In genomic region chr5:150624334-150625163, GRCh38 we compare ENCODE assay signal across 8 cellular contexts. TPM values are rescaled to one million over a fixed set of nuclear protein-coding genes. Genes with fewer than 3 reads are reported as not detected.
DNase-seq lines count a peak whose midpoint lies in the region; ATAC-seq, FAIRE-seq and TF ChIP-seq lines count a peak whose summit lies in the region.

No MANE protein-coding gene starts in this region.

- DNase-seq in Calu3 (no peak), GM23338 (ENCODE audit: low spot score) (peak; percentile 71), bronchial epithelial cell (ENCODE audit: low read depth) (no peak), left colon (peak in 1 of 2 donors; percentile 47), NCI-H774 (lab: John Stamatoyannopoulos, UW) (no peak), GDM1 (lab: John Stamatoyannopoulos, UW) (no peak)
- DNase-seq in stimulated activated CD8-positive, alpha-beta memory T cell treated with anti-CD3 and anti-CD28 coated beads, Interleukin-4, amount 100 ng/mL, for 24 hours (ENCODE audit: low read depth), result peak; percentile 8

- H3K36me3 ChIP-seq in GM23338 (ENCODE audit: insufficient read depth) (no peaks in the 10 kb centered on the region), bronchial epithelial cell (ENCODE audit: control insufficient read depth, insufficient read depth, low read length) (no peaks in the 10 kb centered on the region)

- CTCF ChIA-PET in Calu3 (lab: Charles Lee), result interaction anchor here (0.6 kb wide), 1 partner anchor 45 kb away, joined by 6 read pairs; no protein-coding TSS in a partner anchor

- H3K4me1 Mint-ChIP-seq in Calu3 (ENCODE audit: low read depth, unreplicated experiment) (peaks cover 11% of the 10 kb centered on the region), GM23338 (peaks cover 15% of the 10 kb centered on the region)

- H3K27me3 ChIP-seq in GM23338 (ENCODE audit: insufficient read depth) (peaks cover 24% of the 10 kb centered on the region), bronchial epithelial cell (ENCODE audit: control insufficient read depth, insufficient read depth, low read length) (no peaks in the 10 kb centered on the region)

- H2AFZ ChIP-seq in GM23338, result peak overlapping the region; percentile 98

- H3K4me3 Mint-ChIP-seq in Calu3 (ENCODE audit: low read depth, unreplicated experiment) (peak overlapping the region; percentile 71), GM23338 (peak overlapping the region; percentile 75)

- peak overlapping the region; percentile 92 for H3K4me2 ChIP-seq in GM23338

- TF ChIP-seq CTCF in Calu3 (IDR thresholded peaks at IDR 0.05; ENCODE audit: unreplicated experiment) (no peak), GM23338 (conservative IDR thresholded peaks at IDR 0.05; ENCODE audit: low read depth in 2 of 2) (no peak), bronchial epithelial cell (IDR thresholded peaks at IDR 0.05; ENCODE audit: insufficient read depth, low read length, severe bottlenecking) (no peak)

- peaks cover 7% of the 10 kb centered on the region; the same call in 1 of the 2 replicates for H3K4me1 ChIP-seq in GM23338 (ENCODE audit: insufficient read depth)

- no peaks in the 10 kb centered on the region for H3K79me2 ChIP-seq in GM23338 (replicated peaks; ENCODE audit: insufficient read depth)

- H3K36me3 Mint-ChIP-seq in Calu3 (ENCODE audit: insufficient read depth, unreplicated experiment) (peaks cover 5% of the 10 kb centered on the region), GM23338 (ENCODE audit: low read depth) (no peaks in the 10 kb centered on the region; the same call in 2 of the 3 replicates)

- H3K4me3 ChIP-seq in GM23338 (peak overlapping the region; percentile 81), bronchial epithelial cell (ENCODE audit: low read depth, low read length) (peak overlapping the region; percentile 84)

- 0 out of 2 replicates have a peak, but pooled peaks cover 3% of the 10 kb centered on the region for H3F3A ChIP-seq in GM23338 (replicated peaks; ENCODE audit: low read depth)

- intact Hi-C loops in Calu3 (cut with micrococcal nuclease; ENCODE audit: unreplicated experiment), result no loop called here
- intact Hi-C loops in left colon (cut with DNase I, micrococcal nuclease), result no loop called here

- no peak for FAIRE-seq in bronchial epithelial cell (lab: Jason Lieb, UNC)

- ATAC-seq in GM23338, result peak; percentile 68
- peak; percentile 11; the same call in 1 of the 3 replicates for ATAC-seq in SK-N-SH treated with all-trans-retinoic acid at 6 μM for 48 hours
- peak; percentile 71 for ATAC-seq in left colon

- no TSS peak for BruUV-seq in Calu3 (replicated peaks; lab: Mats Ljungman, UMichigan)

- H3K27ac Mint-ChIP-seq in Calu3 (ENCODE audit: unreplicated experiment) (peak overlapping the region; percentile 3), GM23338 (no peak overlapping the region)

- H4K20me1 ChIP-seq in GM23338 (replicated peaks; ENCODE audit: insufficient read depth), result no peaks in the 10 kb centered on the region

- peaks cover 25% of the 10 kb centered on the region for H3K27me3 Mint-ChIP-seq in Calu3 (ENCODE audit: unreplicated experiment)
- H3K27me3 Mint-ChIP-seq in GM23338 (ENCODE audit: insufficient read depth, low read depth, poor library complexity), result peaks cover 15% of the 10 kb centered on the region

- H3K9me3 Mint-ChIP-seq in Calu3 (ENCODE audit: low read depth, unreplicated experiment) (no peaks in the 10 kb centered on the region), GM23338 (no peaks in the 10 kb centered on the region)

- H3K9me2 ChIP-seq in GM23338 (ENCODE audit: insufficient read depth), result no peaks in the 10 kb centered on the region

- H3K27ac ChIP-seq in GM23338 (ENCODE audit: low read depth), result no peak overlapping the region

TF ChIP-seq in SK-N-SH treated with all-trans-retinoic acid at 6 μM for 48 hours, 23 proteins besides CTCF, POLR2A, EP300 and RAD21:
- TF ChIP-seq ZFP3 (CRISPR knock-in tag; IDR thresholded peaks at IDR 0.05) (no peak), TSHZ2 (CRISPR knock-in tag; IDR thresholded peaks at IDR 0.05) (no peak), PATZ1 (CRISPR knock-in tag; IDR thresholded peaks at IDR 0.05; ENCODE audit: borderline replicate concordance) (no peak)

RNA-seq across cellular contexts. Expression of gene SYNPO, which starts 15.9 kb away (rescaled TPM):
- total RNA-seq in Calu3 (2022) (0.92 and 2.5 TPM in 2 replicates), bronchial epithelial cell (1.3 and 2.2 TPM in 2 replicates), left colon (10 to 100 TPM; 43.6 to 73.9 TPM)
- 1.3 and 3.0 TPM in 2 replicates for total RNA-seq in GM23338 (2014; rRNA removed; shearing (Covaris generic))
- 0.16 and 0.38 TPM in 2 replicates for polyA plus RNA-seq in GM23338 (2016; fragmentation: Nextera tagmentation; extraction: Ambion mirVana)

RNA-seq across cellular contexts. Expression of gene MYOZ3, which starts 36.5 kb away (rescaled TPM):
- total RNA-seq in Calu3 (2022), result not detected in 2 replicates
- total RNA-seq in GM23338 (2014; rRNA removed; shearing (Covaris generic)), result 13.8 and 26.4 TPM in 2 replicates
- 10.9 and 12.7 TPM in 2 replicates for polyA plus RNA-seq in GM23338 (2016; fragmentation: Nextera tagmentation; extraction: Ambion mirVana)
- not detected in 2 replicates for total RNA-seq in bronchial epithelial cell
- total RNA-seq in left colon, result 1 to 10 TPM in 1 of 2 donors, under 1 TPM in 1; 0.31 to 1.1 TPM

Comparison
In these comparisons a context has a peak if more than half of its experiments do, and no peak if none do; other contexts are left out.
1. DNase-seq: peak in GM23338 (single experiment) and stimulated activated CD8-positive, alpha-beta memory T cell treated with anti-CD3 and anti-CD28 coated beads, Interleukin-4, amount 100 ng/mL, for 24 hours (single experiment); none in Calu3 (single experiment), bronchial epithelial cell (single experiment), NCI-H774 (single experiment) and GDM1 (single experiment).
2. ATAC-seq: peak in every context shown above with its lines; median percentile 71 in left colon; 68 in GM23338; 11 in SK-N-SH treated with all-trans-retinoic acid at 6 μM for 48 hours.
3. RNA of gene SYNPO, which starts 15.9 kb away (total RNA-seq): 43.6 to 73.9 TPM in left colon; 1.3 to 2.2 TPM in bronchial epithelial cell, 1.3 to 3.0 TPM in GM23338 and 0.92 to 2.5 TPM in Calu3; every median in the first group is over 10 times any median in the second.